Comparison of ENCODE assay signal across 1 cellular context in genomic region chr9:137231313-137232039, GRCh38.
TF ChIP-seq lines count a peak whose summit lies in the region.

No MANE protein-coding gene starts in this region.

TF ChIP-seq in HepG2, 621 proteins besides CTCF, POLR2A, EP300 and RAD21:
- TF ChIP-seq ZNF333 (CRISPR knock-in tag; IDR thresholded peaks at IDR 0.05; ENCODE audit: borderline replicate concordance) (0 out of 2 replicates have a peak, but pooled peaks have one; percentile 32), CHD2 (IDR thresholded peaks at IDR 0.05; ENCODE audit: low read depth, low read length) (no peak), ZNF672 (CRISPR knock-in tag; IDR thresholded peaks at IDR 0.05) (0 out of 2 replicates have a peak, but pooled peaks have one; percentile 25), ZNF382 (CRISPR knock-in tag; IDR thresholded peaks at IDR 0.05; ENCODE audit: borderline replicate concordance) (no peak), CBX2 (IDR thresholded peaks at IDR 0.05; ENCODE audit: low read depth, low read length) (no peak), CBX2 (CRISPR knock-in tag; IDR thresholded peaks at IDR 0.05; ENCODE audit: low read depth) (no peak), ZFP41 (CRISPR knock-in tag; IDR thresholded peaks at IDR 0.05; ENCODE audit: borderline replicate concordance) (no peak), HNRNPL (IDR thresholded peaks at IDR 0.05; ENCODE audit: low read depth, low read length) (0 out of 2 replicates have a peak, but pooled peaks have one; percentile 53), THAP8 (CRISPR knock-in tag; IDR thresholded peaks at IDR 0.05; ENCODE audit: borderline replicate concordance) (no peak)
